20 cellular contexts compared by ENCODE assay signal in the genomic region with DNA sequence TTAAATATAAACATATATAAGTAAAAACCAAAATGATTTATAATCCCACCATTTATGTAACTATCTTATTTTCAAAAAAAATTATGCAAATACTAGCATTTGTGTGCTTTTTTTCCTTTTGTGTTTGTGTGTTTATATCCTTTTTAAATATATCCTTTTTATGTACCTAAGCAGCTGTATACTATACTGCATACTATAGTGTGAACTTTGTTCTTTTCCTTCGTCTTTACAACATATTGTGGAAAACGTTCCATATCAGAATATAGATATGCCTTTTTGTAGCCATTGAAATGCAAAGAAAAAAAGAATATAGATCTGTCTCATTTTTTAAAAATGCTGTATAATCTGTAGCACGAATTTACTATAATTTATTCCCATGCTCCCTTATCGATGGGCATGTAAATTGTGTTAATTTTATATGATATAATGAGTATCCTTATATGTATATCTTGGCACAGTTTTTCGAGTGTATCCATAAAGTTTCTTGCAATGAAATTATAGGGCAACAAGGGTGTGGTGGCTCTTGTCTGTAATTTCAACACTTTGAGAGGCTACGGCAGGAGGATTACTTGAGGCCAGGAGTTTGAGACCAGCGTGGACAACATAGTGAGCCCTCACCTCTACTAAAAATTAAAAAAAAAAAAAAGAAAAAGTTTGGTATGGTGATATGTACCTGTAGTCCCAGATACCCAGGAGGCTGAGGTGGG.
DNase-seq lines count a peak whose midpoint lies in the region; ATAC-seq, FAIRE-seq and TF ChIP-seq lines count a peak whose summit lies in the region.
"Had no signal": no experiment of that assay in that cellular context is flagged by ENCODE, and none has a peak within 500 bp of the region (broad histone marks: within the 10 kb centered on the region; RNA-seq: fewer than 3 reads in every experiment).

No MANE protein-coding gene starts in this region.

- POLR2A ChIA-PET in SK-N-SH (lab: Yijun Ruan, JAX): no interaction called here

- H3K9me3 ChIP-seq in colonic mucosa: no peaks in the 10 kb centered on the region
- H3K9me3 ChIP-seq in mucosa of descending colon: no peaks in the 10 kb centered on the region
- no peaks in the 10 kb centered on the region for H3K9me3 ChIP-seq in SK-N-SH
- H3K9me3 ChIP-seq: A549; BLaER1 treated with 17β-estradiol and CSF1 and Interleukin-3, amounts not matched to agents 10 nM and 100 nM; Caco-2 had no signal

- DNase-seq in colonic mucosa (peak; percentile 30), mucosa of descending colon (peak in 1 of 3 donors; percentile 40), SK-N-SH (no peak)
- DNase-seq: AML-193; Caco-2; Calu3; CD4-positive, alpha-beta T cell; CD8-positive, alpha-beta T cell; DMS79 treated with DMSO at 0.1 percent for 48 hours; GF-D8 had no signal

- H3F3A ChIP-seq in SK-N-SH (replicated peaks; ENCODE audit: insufficient read depth): no peaks in the 10 kb centered on the region

- H3K4me1 ChIP-seq in colonic mucosa (no peaks in the 10 kb centered on the region), mucosa of descending colon (ENCODE audit: low read depth) (no peaks in the 10 kb centered on the region), SK-N-SH (ENCODE audit: control insufficient read depth in 1 of 2, insufficient read depth in 2 of 2, low read depth in 1 of 2, low read length in 1 of 2) (no peaks in the 10 kb centered on the region)
- H3K4me1 ChIP-seq: A549; BLaER1 treated with 17β-estradiol and CSF1 and Interleukin-3, amounts not matched to agents 10 nM and 100 nM; Caco-2 had no signal

- no peak for TF ChIP-seq EP300 in SK-N-SH (IDR thresholded peaks at IDR 0.05; ENCODE audit: borderline replicate concordance in 1 of 2, low read depth in 1 of 2, low read length in 1 of 2)

- H3K4me3 ChIP-seq in colonic mucosa (no peak overlapping the region), mucosa of descending colon (no peak overlapping the region), SK-N-SH (ENCODE audit: low read depth in 2 of 2, low read length in 1 of 2) (no peak overlapping the region)
- H3K4me3 ChIP-seq: A549; BLaER1 treated with 17β-estradiol and CSF1 and Interleukin-3, amounts not matched to agents 10 nM and 100 nM had no signal

- WGBS in SK-N-SH (ENCODE audit: low lambda C conversion rate): 79% methylated on average over 7 of the region's 7 CpGs

- ATAC-seq in mucosa of descending colon (peak; percentile 91), GM18511 (IDR thresholded peaks at IDR 0.05; ENCODE audit: unreplicated experiment) (no peak)
- ATAC-seq: A549; CD8-positive, alpha-beta T cell had no signal

- H2AFZ ChIP-seq in SK-N-SH (ENCODE audit: low read depth): no peak overlapping the region

- no peaks in the 10 kb centered on the region for H3K36me3 ChIP-seq in colonic mucosa
- H3K36me3 ChIP-seq in mucosa of descending colon (ENCODE audit: low read depth): no peaks in the 10 kb centered on the region
- no peaks in the 10 kb centered on the region for H3K36me3 ChIP-seq in SK-N-SH (replicated peaks in 1 of 2; ENCODE audit: control insufficient read depth in 1 of 2, insufficient read depth in 2 of 2, low read length in 1 of 2)
- H3K36me3 ChIP-seq: BLaER1 treated with 17β-estradiol and CSF1 and Interleukin-3, amounts not matched to agents 10 nM and 100 nM had no signal

- no peaks in the 10 kb centered on the region for H3K79me2 ChIP-seq in SK-N-SH (ENCODE audit: insufficient read depth)

- no peak for TF ChIP-seq RAD21 in SK-N-SH (IDR thresholded peaks at IDR 0.05; ENCODE audit: low read length)

- H4K20me1 ChIP-seq in SK-N-SH (ENCODE audit: insufficient read depth): no peaks in the 10 kb centered on the region
- H4K20me1 ChIP-seq: BLaER1 treated with 17β-estradiol and CSF1 and Interleukin-3, amounts not matched to agents 10 nM and 100 nM had no signal

- FAIRE-seq in islet of Langerhans (lab: Jason Lieb, UNC): peak; percentile 69
- FAIRE-seq: A549, D721Med, G401.6, GM12891, GM19239 had no signal

- no peaks in the 10 kb centered on the region for H3K27me3 ChIP-seq in colonic mucosa
- no peaks in the 10 kb centered on the region for H3K27me3 ChIP-seq in SK-N-SH (ENCODE audit: insufficient read depth)
- H3K27me3 ChIP-seq: BLaER1 treated with 17β-estradiol and CSF1 and Interleukin-3, amounts not matched to agents 10 nM and 100 nM had no signal

- no peak overlapping the region for H3K27ac ChIP-seq in colonic mucosa
- no peak overlapping the region for H3K27ac ChIP-seq in SK-N-SH (ENCODE audit: low read depth in 2 of 2, low read length in 1 of 2)
- H3K27ac ChIP-seq: 22Rv1; A549; BLaER1 treated with 17β-estradiol and CSF1 and Interleukin-3, amounts not matched to agents 10 nM and 100 nM; C4-2B had no signal

- no peak for TF ChIP-seq CTCF in colonic mucosa (IDR thresholded peaks at IDR 0.05)
- TF ChIP-seq CTCF in mucosa of descending colon (IDR thresholded peaks at IDR 0.05): no peak
- no peak for TF ChIP-seq CTCF in SK-N-SH (IDR thresholded peaks at IDR 0.05)

- H3K4me2 ChIP-seq in SK-N-SH: no peak overlapping the region
- H3K4me2 ChIP-seq: A549; BLaER1 treated with 17β-estradiol and CSF1 and Interleukin-3, amounts not matched to agents 10 nM and 100 nM had no signal

- H3K9me2 ChIP-seq in SK-N-SH: no peaks in the 10 kb centered on the region

- intact Hi-C loops in colonic mucosa (cut with DNase I): no loop called here
- intact Hi-C loops in mucosa of descending colon (cut with DNase I, micrococcal nuclease): no loop called here

- H3K9ac ChIP-seq in colonic mucosa (ENCODE audit: low read depth in 2 of 2, low read length in 2 of 2) (no peak overlapping the region), SK-N-SH (no peak overlapping the region)
- H3K9ac ChIP-seq: BLaER1 treated with 17β-estradiol and CSF1 and Interleukin-3, amounts not matched to agents 10 nM and 100 nM had no signal

- CTCF ChIA-PET in SK-N-SH (lab: Yijun Ruan, JAX): interaction anchor here (1.1 kb wide), 1 partner anchor 15 kb away, joined by 3 read pairs; no protein-coding TSS in a partner anchor

TF ChIP-seq in SK-N-SH, 30 proteins besides CTCF, POLR2A, EP300 and RAD21:
- no peak for TF ChIP-seq POLR2AphosphoS5 (IDR thresholded peaks at IDR 0.05; ENCODE audit: low read depth, low read length)
- TF ChIP-seq GATA2 (CRISPR knock-in tag; IDR thresholded peaks at IDR 0.05): no peak
- TF ChIP-seq FOXM1 (IDR thresholded peaks at IDR 0.05; ENCODE audit: low read depth): no peak
